In genomic region chr11:43582024-43582836, GRCh38 we compare ENCODE assay signal across 14 cellular contexts.
DNase-seq lines count a peak whose midpoint lies in the region; ATAC-seq, FAIRE-seq and TF ChIP-seq lines count a peak whose summit lies in the region.
"Had no signal": no experiment of that assay in that cellular context is flagged by ENCODE, and none has a peak within 500 bp of the region (broad histone marks: within the 10 kb centered on the region; RNA-seq: fewer than 3 reads in every experiment).

No MANE protein-coding gene starts in this region.

- no peaks in the 10 kb centered on the region for H3K36me3 Mint-ChIP-seq in CD8-positive, alpha-beta T cell
- H3K36me3 Mint-ChIP-seq in IgD-negative memory B cell (peaks cover 1% of the 10 kb centered on the region), neural progenitor cell (no peaks in the 10 kb centered on the region)

- no peak overlapping the region for H4K5ac ChIP-seq in H1 (ENCODE audit: insufficient read length, low read depth, low read length)

- peaks cover 32% of the 10 kb centered on the region for H3K4me1 Mint-ChIP-seq in CD8-positive, alpha-beta T cell (ENCODE audit: low read depth)
- peaks cover 10 to 20% (median 19%) of the 10 kb centered on the region in 3 donors for H3K4me1 Mint-ChIP-seq in IgD-negative memory B cell
- H3K4me1 Mint-ChIP-seq in neural progenitor cell: peaks cover 36% of the 10 kb centered on the region

- H3K4me3 ChIP-seq in CD8-positive, alpha-beta T cell (ENCODE audit: low read depth, low read length): no peak overlapping the region
- peak overlapping the region; percentile 24 to 90 (median 64); a peak in 7 of 8 replicates for H3K4me3 ChIP-seq in H1 (ENCODE audit: extremely low read depth in 1 of 4, insufficient read depth in 2 of 4, low read depth in 3 of 4, low read length in 4 of 4)
- H3K4me3 ChIP-seq in neural progenitor cell: peak overlapping the region; percentile 57

- no peaks in the 10 kb centered on the region for H3K79me1 ChIP-seq in H1 (ENCODE audit: low read depth, low read length)

- CTCF ChIA-PET in CD8-positive, alpha-beta T cell (lab: Charles Lee): interaction anchor here (0.9 to 1.9 kb wide), 2 partner anchors 13 kb away, joined by 3 to 5 read pairs; no protein-coding TSS in a partner anchor
- CTCF ChIA-PET in H1 (lab: Charles Lee; ENCODE audit: partially characterized antibody): interaction anchor here (0.8 to 25.5 kb wide), 10 partner anchors 8 to 220 kb away, joined by 3 to 646 read pairs (median 4); no protein-coding TSS in a partner anchor

- no peak for TF ChIP-seq RAD21 in H1 (IDR thresholded peaks at IDR 0.05 in 1 of 2, conservative IDR thresholded peaks at IDR 0.05 in 1 of 2; ENCODE audit: low read depth in 2 of 2, low read length in 2 of 2)

- no peak for FAIRE-seq in H1 (lab: Jason Lieb, UNC)

- H3K14ac ChIP-seq in H1 (ENCODE audit: insufficient read length): no peak overlapping the region

- peaks cover 20% of the 10 kb centered on the region for H3K4me1 ChIP-seq in CD8-positive, alpha-beta T cell (ENCODE audit: insufficient read depth, low read length)
- H3K4me1 ChIP-seq in H1 (replicated peaks in 1 of 4; ENCODE audit: control insufficient read depth in 3 of 4, insufficient read depth in 4 of 4, low read length in 3 of 4) (peaks cover 3 to 33% (median 10%) of the 10 kb centered on the region in 4 experiments), neural progenitor cell (peaks cover 18% of the 10 kb centered on the region)

- no peak overlapping the region for H2BK20ac ChIP-seq in H1 (ENCODE audit: low read length)

- no peaks in the 10 kb centered on the region for H3K36me3 ChIP-seq in CD8-positive, alpha-beta T cell (ENCODE audit: insufficient read depth, low read length)
- H3K36me3 ChIP-seq in H1 (ENCODE audit: control insufficient read depth in 2 of 4, insufficient read depth in 4 of 4, low read length in 3 of 4) (no peaks in the 10 kb centered on the region), neural progenitor cell (no peaks in the 10 kb centered on the region)

- no peak for TF ChIP-seq POLR2A in H1 (IDR thresholded peaks at IDR 0.05; ENCODE audit: control extremely low read depth in 1 of 2, low read depth in 2 of 2, low read length in 2 of 2)

- intact Hi-C loops in CD8-positive, alpha-beta T cell (cut with DNase I, micrococcal nuclease): no loop called here
- intact Hi-C loops in sciatic nerve (cut with DNase I): no loop called here

- no peak overlapping the region for H4K8ac ChIP-seq in H1 (ENCODE audit: extremely low read depth, insufficient read depth, low read length)

- no peak for TF ChIP-seq EP300 in H1 (IDR thresholded peaks at IDR 0.05; ENCODE audit: borderline replicate concordance in 1 of 2, low read depth in 2 of 2, low read length in 2 of 2)

- no peak overlapping the region for H2BK120ac ChIP-seq in H1 (replicated peaks; ENCODE audit: low read depth, low read length)

- peaks cover 42% of the 10 kb centered on the region for H3K27me3 ChIP-seq in CD8-positive, alpha-beta T cell (ENCODE audit: insufficient read depth, low read length)
- H3K27me3 ChIP-seq in H1 (replicated peaks in 1 of 4; ENCODE audit: control insufficient read depth in 3 of 4, extremely low read depth in 1 of 4, insufficient read depth in 3 of 4, low read length in 3 of 4) (peaks cover 58 to 77% (median 74%) of the 10 kb centered on the region in 4 experiments), neural progenitor cell (peaks cover 100% of the 10 kb centered on the region)
- H3K27me3 ChIP-seq: testis had no signal

- H2BK15ac ChIP-seq in H1 (ENCODE audit: low read length): no peak overlapping the region

- H2BK12ac ChIP-seq in H1 (ENCODE audit: low read depth, low read length): peak overlapping the region; percentile 40; the same call in 1 of the 2 replicates

- H4K20me1 ChIP-seq in H1 (replicated peaks in 1 of 2; ENCODE audit: control insufficient read depth in 1 of 2, insufficient read depth in 2 of 2, low read length in 2 of 2) (peaks cover 3 to 12% of the 10 kb centered on the region in 2 experiments), neural progenitor cell (ENCODE audit: low read depth) (peaks cover 50% of the 10 kb centered on the region)

- H3K9me3 ChIP-seq in CD8-positive, alpha-beta T cell (ENCODE audit: low read length): no peaks in the 10 kb centered on the region
- H3K9me3 ChIP-seq in H1 (ENCODE audit: insufficient read depth in 2 of 2, low read depth in 1 of 2, low read length in 1 of 2) (no peaks in the 10 kb centered on the region), neural progenitor cell (ENCODE audit: low read depth) (no peaks in the 10 kb centered on the region)
- H3K9me3 ChIP-seq: testis had no signal

- H3K56ac ChIP-seq in H1 (replicated peaks; ENCODE audit: insufficient read length, low read depth, low read length): no peak overlapping the region

- H3K27ac ChIP-seq in CD8-positive, alpha-beta T cell (ENCODE audit: low read depth, low read length): no peak overlapping the region
- H3K27ac ChIP-seq in H1 (ENCODE audit: low read depth, low read length) (no peak overlapping the region), neural progenitor cell (no peak overlapping the region)
- H3K27ac ChIP-seq: testis had no signal

- no peak overlapping the region for H3K23ac ChIP-seq in H1 (ENCODE audit: insufficient read length)

- H4K91ac ChIP-seq in H1 (replicated peaks; ENCODE audit: insufficient read length, low read length): no peak overlapping the region

- peaks cover 10% of the 10 kb centered on the region for H3F3A ChIP-seq in neural progenitor cell (ENCODE audit: low read depth)

- WGBS in H1 (ENCODE audit: extremely low coverage in 1 of 2, insufficient coverage in 1 of 2, insufficient read length in 1 of 2, insufficient replicate concordance in 2 of 2, low coverage in 1 of 2, low lambda C conversion rate in 2 of 2, missing lambda C conversion rate in 1 of 2), 2 experiments: 9% methylated on average over 36 of the region's 37 CpGs; no CpG with 5 or more reads in 1 of the 2 experiments

- POLR2A ChIA-PET in CD8-positive, alpha-beta T cell (lab: Charles Lee): no interaction called here
- POLR2A ChIA-PET in H1 (lab: Charles Lee; ENCODE audit: partially characterized antibody): interaction anchor here (0.9 to 1.7 kb wide), 4 partner anchors 9 to 156 kb away, joined by 3 to 5 read pairs (median 4); partner anchors contain the start of gene HSD17B12

- H3K27ac Mint-ChIP-seq in CD8-positive, alpha-beta T cell: no peak overlapping the region
- H3K27ac Mint-ChIP-seq in IgD-negative memory B cell (no peak overlapping the region), neural progenitor cell (no peak overlapping the region)
- H3K27ac Mint-ChIP-seq: activated T-helper 17 cell treated with anti-CD3 and anti-CD28 coated beads, Interleukin-2, amount 50 U/mL, for 72 hours; HFFc6 had no signal

- TF ChIP-seq CTCF in CD8-positive, alpha-beta T cell (IDR thresholded peaks at IDR 0.05): no peak
- TF ChIP-seq CTCF in H1 (IDR thresholded peaks at IDR 0.05; ENCODE audit: control extremely low read depth in 1 of 3, insufficient read depth in 1 of 3, low read depth in 1 of 3, low read length in 3 of 3) (no peak), neural progenitor cell (IDR thresholded peaks at IDR 0.05) (no peak)

- no peak for ATAC-seq in CD8-positive, alpha-beta T cell
- ATAC-seq in sciatic nerve: no peak
- ATAC-seq: activated T-helper 17 cell treated with anti-CD3 and anti-CD28 coated beads, Interleukin-2, amount 50 U/mL, for 72 hours had no signal

- H3K79me2 ChIP-seq in H1 (ENCODE audit: control insufficient read depth in 1 of 2, insufficient read depth in 2 of 2, low read length in 2 of 2) (no peaks in the 10 kb centered on the region), neural progenitor cell (ENCODE audit: low read depth) (no peaks in the 10 kb centered on the region)

- no peak overlapping the region for H3K9ac ChIP-seq in H1 (replicated peaks in 1 of 4; ENCODE audit: extremely low read depth in 1 of 4, low read depth in 3 of 4, low read length in 3 of 4)
- no peak overlapping the region for H3K9ac ChIP-seq in neural progenitor cell

- H3K4me2 ChIP-seq in H1 (ENCODE audit: insufficient read depth in 1 of 2, low read depth in 2 of 2, low read length in 2 of 2): peak overlapping the region; percentile 98 to 99
- H3K4me2 ChIP-seq in neural progenitor cell: peak overlapping the region; percentile 88

- H3K18ac ChIP-seq in H1 (ENCODE audit: extremely low read depth, low read length): no peak overlapping the region

- H3K4me3 Mint-ChIP-seq in CD8-positive, alpha-beta T cell: peak overlapping the region; percentile 40
- H3K4me3 Mint-ChIP-seq in IgD-negative memory B cell: peak overlapping the region in 3 of 4 donors; percentile 71 to 78 (median 77)
- peak overlapping the region; percentile 86 for H3K4me3 Mint-ChIP-seq in neural progenitor cell
- H3K4me3 Mint-ChIP-seq: HFFc6 had no signal

- no peaks in the 10 kb centered on the region for H3K9me3 Mint-ChIP-seq in CD8-positive, alpha-beta T cell
- peaks cover 0 to 4% (median 0%) of the 10 kb centered on the region in 3 donors for H3K9me3 Mint-ChIP-seq in IgD-negative memory B cell
- no peaks in the 10 kb centered on the region for H3K9me3 Mint-ChIP-seq in neural progenitor cell
- H3K9me3 Mint-ChIP-seq: activated T-helper 17 cell treated with anti-CD3 and anti-CD28 coated beads, Interleukin-2, amount 50 U/mL, for 72 hours; HFFc6 had no signal

- H2AFZ ChIP-seq in H1 (ENCODE audit: low read length): no peak overlapping the region
- no peak overlapping the region for H2AFZ ChIP-seq in neural progenitor cell (replicated peaks)

- DNase-seq in CD8-positive, alpha-beta T cell: no peak
- DNase-seq in H1 (ENCODE audit: low read depth in 1 of 2, low spot score in 2 of 2) (peak in 1 of 2 experiments; percentile 55), neural progenitor cell (ENCODE audit: low spot score) (no peak), sciatic nerve (ENCODE audit: low spot score) (no peak), mucosa of gallbladder (ENCODE audit: low spot score) (no peak), NCI-H1092 treated with DMSO at 0.1 percent for 48 hours (lab: John Stamatoyannopoulos, UW) (no peak), hippocampal formation (lab: John Stamatoyannopoulos, UW) (no peak)
- DNase-seq: HFFc6, NCI-H1930, NCI-H774, occipital lobe, testis had no signal

- no peak overlapping the region for H2BK5ac ChIP-seq in H1 (ENCODE audit: low read depth, low read length)

- no peak overlapping the region for H2AK5ac ChIP-seq in H1 (ENCODE audit: low read depth, low read length)

- H3K4ac ChIP-seq in H1 (replicated peaks; ENCODE audit: insufficient read length, low read depth, low read length): no peak overlapping the region

- H3K23me2 ChIP-seq in H1 (ENCODE audit: low read depth, low read length): peaks cover 23% of the 10 kb centered on the region

- H3K27me3 Mint-ChIP-seq in CD8-positive, alpha-beta T cell (ENCODE audit: low read depth): peaks cover 66% of the 10 kb centered on the region
- H3K27me3 Mint-ChIP-seq in IgD-negative memory B cell (peaks cover 60% of the 10 kb centered on the region), neural progenitor cell (ENCODE audit: insufficient read depth, low read depth) (peaks cover 73% of the 10 kb centered on the region)

TF ChIP-seq in H1, 55 proteins besides CTCF, POLR2A, EP300 and RAD21 (continues in another document):
- peak; percentile 84 for TF ChIP-seq SUZ12 (IDR thresholded peaks at IDR 0.05; ENCODE audit: low read length)
